In the genomic region with DNA sequence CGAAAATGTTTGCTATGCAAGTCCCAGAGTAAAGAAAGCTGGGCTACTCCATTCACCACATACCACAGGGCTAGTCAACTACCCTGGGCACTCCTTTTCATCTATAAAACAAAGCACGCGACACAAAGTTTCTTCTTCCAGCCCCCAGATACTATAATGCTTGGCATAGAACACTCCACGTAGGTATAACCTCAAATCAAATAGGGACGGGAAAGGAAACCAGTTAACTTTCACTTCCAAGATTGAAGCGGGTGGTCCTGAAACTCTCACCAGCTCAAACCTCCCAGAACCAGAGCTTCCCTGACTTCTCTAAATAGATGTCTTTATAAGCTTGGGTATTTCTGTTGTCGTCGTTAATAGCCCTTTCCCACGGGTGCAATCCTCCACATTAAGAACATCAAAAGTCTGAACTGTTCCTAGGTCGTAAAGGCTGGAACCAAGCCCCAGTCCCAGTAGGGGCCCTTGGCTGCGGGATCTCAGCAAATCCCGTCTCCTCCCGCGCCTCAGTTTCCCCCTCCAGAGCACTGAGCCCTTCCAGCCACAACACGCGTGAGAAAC, we compare ENCODE assay signal across 8 cellular contexts. TPM values are rescaled to one million over a fixed set of nuclear protein-coding genes. Genes with fewer than 3 reads are reported as not detected.
DNase-seq lines count a peak whose midpoint lies in the region; ATAC-seq, FAIRE-seq and TF ChIP-seq lines count a peak whose summit lies in the region.

No MANE protein-coding gene starts in this region.

- POLR2A ChIA-PET in A549 (lab: Yijun Ruan, JAX), result interaction anchor here (0.7 to 1.0 kb wide), 11 partner anchors 9 to 708 kb away, joined by 3 to 8 read pairs (median 5); partner anchors contain the start of genes GOLGA5 and TRIP11
- POLR2A ChIA-PET in SK-N-SH (lab: Yijun Ruan, JAX), result interaction anchor here (0.5 to 1.0 kb wide), 2 partner anchors 8 to 17 kb away, joined by 3 to 4 read pairs; no protein-coding TSS in a partner anchor

- H3K27ac Mint-ChIP-seq in neural progenitor cell, result peak overlapping the region; percentile 57

- peak overlapping the region; percentile 73 for H3K4me3 ChIP-seq in A549
- peak overlapping the region; percentile 76 to 93 for H3K4me3 ChIP-seq in SK-N-SH (ENCODE audit: low read depth in 2 of 2, low read length in 1 of 2)
- peak overlapping the region; percentile 68 to 76 (median 74) for H3K4me3 ChIP-seq in fibroblast of lung (replicated peaks in 1 of 4; ENCODE audit: control extremely low read depth in 1 of 4, insufficient read depth in 1 of 4, low read depth in 3 of 4, low read length in 4 of 4)
- H3K4me3 ChIP-seq in neural progenitor cell, result peak overlapping the region; percentile 63

- H3K4me2 ChIP-seq in A549 (peak overlapping the region; percentile 96), SK-N-SH (peak overlapping the region; percentile 100), fibroblast of lung (ENCODE audit: extremely low read depth, insufficient read depth, low read length) (peak overlapping the region; percentile 99), neural progenitor cell (peak overlapping the region; percentile 79)

- H3K36me3 ChIP-seq in SK-N-SH (replicated peaks in 1 of 2; ENCODE audit: control insufficient read depth in 1 of 2, insufficient read depth in 2 of 2, low read length in 1 of 2) (no peaks in the 10 kb centered on the region), fibroblast of lung (ENCODE audit: control insufficient read depth, insufficient read depth, low read length) (no peaks in the 10 kb centered on the region), neural progenitor cell (no peaks in the 10 kb centered on the region)

- peaks cover 10% of the 10 kb centered on the region for H3K27me3 Mint-ChIP-seq in neural progenitor cell (ENCODE audit: insufficient read depth, low read depth)

- H3K9me3 Mint-ChIP-seq in neural progenitor cell, result peaks cover 2% of the 10 kb centered on the region

- no peaks in the 10 kb centered on the region for H3K27me3 ChIP-seq in SK-N-SH (ENCODE audit: insufficient read depth)
- H3K27me3 ChIP-seq in fibroblast of lung (ENCODE audit: control insufficient read depth, insufficient read depth, low read length), result peaks cover 2% of the 10 kb centered on the region
- no peaks in the 10 kb centered on the region for H3K27me3 ChIP-seq in neural progenitor cell

- no peak for TF ChIP-seq POLR2A in A549 (IDR thresholded peaks at IDR 0.05; ENCODE audit: low read length)

- peaks cover 15% of the 10 kb centered on the region for H3K36me3 Mint-ChIP-seq in neural progenitor cell

- CTCF ChIA-PET in A549 (lab: Yijun Ruan, JAX) (interaction anchor here (0.6 to 1.6 kb wide), 5 partner anchors 12 to 57 kb away, joined by 3 to 5 read pairs (median 4); no protein-coding TSS in a partner anchor), SK-N-SH (lab: Yijun Ruan, JAX) (interaction anchor here (0.7 to 2.9 kb wide), 5 partner anchors 17 to 385 kb away, joined by 3 to 16 read pairs (median 3); no protein-coding TSS in a partner anchor)

- no peaks in the 10 kb centered on the region for H3K9me3 ChIP-seq in A549
- H3K9me3 ChIP-seq in SK-N-SH, result no peaks in the 10 kb centered on the region
- H3K9me3 ChIP-seq in fibroblast of lung (ENCODE audit: control insufficient read depth, insufficient read depth, low read depth, low read length), result no peaks in the 10 kb centered on the region
- no peaks in the 10 kb centered on the region for H3K9me3 ChIP-seq in neural progenitor cell (ENCODE audit: low read depth)

- H3K27ac ChIP-seq in A549 (peak overlapping the region; percentile 75 to 91), SK-N-SH (ENCODE audit: low read depth in 2 of 2, low read length in 1 of 2) (peak overlapping the region in 1 of 2 experiments; percentile 67; a peak in 3 of 4 replicates), fibroblast of lung (ENCODE audit: insufficient read depth, low read length) (peak overlapping the region; percentile 56), neural progenitor cell (no peak overlapping the region)

- FAIRE-seq in A549 (lab: Jason Lieb, UNC), result no peak

- H3K79me2 ChIP-seq in SK-N-SH (ENCODE audit: insufficient read depth) (peaks cover 25% of the 10 kb centered on the region; the same call in 1 of the 2 replicates), fibroblast of lung (ENCODE audit: control insufficient read depth, insufficient read depth, low read length) (no peaks in the 10 kb centered on the region), neural progenitor cell (ENCODE audit: low read depth) (peaks cover 48% of the 10 kb centered on the region)

- TF ChIP-seq CTCF in A549 (IDR thresholded peaks at IDR 0.05) (no peak), SK-N-SH (IDR thresholded peaks at IDR 0.05) (no peak), fibroblast of lung (conservative IDR thresholded peaks at IDR 0.05 in 1 of 2, IDR thresholded peaks at IDR 0.05 in 1 of 2; ENCODE audit: low read depth in 1 of 2, low read length in 2 of 2) (no peak), neural progenitor cell (IDR thresholded peaks at IDR 0.05) (no peak)

- no peaks in the 10 kb centered on the region for H4K20me1 ChIP-seq in SK-N-SH (ENCODE audit: insufficient read depth)
- H4K20me1 ChIP-seq in fibroblast of lung (ENCODE audit: control insufficient read depth, extremely low read depth, insufficient read depth, low read length), result no peaks in the 10 kb centered on the region
- H4K20me1 ChIP-seq in neural progenitor cell (ENCODE audit: low read depth), result no peaks in the 10 kb centered on the region

- intact Hi-C loops in posterior cingulate gyrus (cut with DNase I), result loop anchor here (2.0 to 5.0 kb wide), 2 partner anchors 47 to 60 kb away; partner anchors contain the start of gene GOLGA5

- peak overlapping the region; percentile 94 for H3K4me3 Mint-ChIP-seq in neural progenitor cell

- TF ChIP-seq RAD21 in A549 (conservative IDR thresholded peaks at IDR 0.05 in 1 of 2, IDR thresholded peaks at IDR 0.05 in 1 of 2), result no peak
- TF ChIP-seq RAD21 in SK-N-SH (IDR thresholded peaks at IDR 0.05; ENCODE audit: low read length), result no peak

- no peak for DNase-seq in A549 (ENCODE audit: low read depth in 1 of 2, low spot score in 1 of 2)
- peak; percentile 25 for DNase-seq in SK-N-SH
- peak in 1 of 2 donors; percentile 38 for DNase-seq in fibroblast of lung (ENCODE audit: low read depth in 2 of 2)
- DNase-seq in neural progenitor cell (ENCODE audit: low spot score), result peak; percentile 55
- no peak for DNase-seq in NOMO-1 treated with dmso at 0.1 percent for 144 hours (lab: John Stamatoyannopoulos, UW; ENCODE audit: unreplicated experiment)
- DNase-seq in posterior cingulate gyrus, result no peak

- H3K4me1 ChIP-seq in A549 (peaks cover 4% of the 10 kb centered on the region; the same call in 1 of the 3 replicates), SK-N-SH (ENCODE audit: control insufficient read depth in 1 of 2, insufficient read depth in 2 of 2, low read depth in 1 of 2, low read length in 1 of 2) (peaks cover 0 to 6% of the 10 kb centered on the region in 2 experiments; a peak in 1 of 4 replicates), fibroblast of lung (ENCODE audit: control insufficient read depth, extremely low read depth, insufficient read depth, low read length) (no peaks in the 10 kb centered on the region), neural progenitor cell (peaks cover 9% of the 10 kb centered on the region)

- ATAC-seq in A549, result peak; percentile 8 to 13; a peak in 3 of 6 replicates
- peak; percentile 6 for ATAC-seq in GM18873 (IDR thresholded peaks at IDR 0.05; ENCODE audit: low FRiP score, unreplicated experiment)
- ATAC-seq in HG03354 (IDR thresholded peaks at IDR 0.05; ENCODE audit: poor library complexity, severe bottlenecking, unreplicated experiment), result no peak

- peaks cover 29% of the 10 kb centered on the region for H3K4me1 Mint-ChIP-seq in neural progenitor cell

- H3K9me2 ChIP-seq in SK-N-SH, result no peaks in the 10 kb centered on the region

- WGBS in A549 (ENCODE audit: missing lambda C conversion rate), result 14% methylated on average over 16 of the region's 16 CpGs
- 14% methylated on average over 16 of the region's 16 CpGs for WGBS in SK-N-SH (ENCODE audit: low lambda C conversion rate)

- TF ChIP-seq EP300 in A549 (IDR thresholded peaks at IDR 0.05) (no peak), SK-N-SH (IDR thresholded peaks at IDR 0.05; ENCODE audit: borderline replicate concordance in 1 of 2, low read depth in 1 of 2, low read length in 1 of 2) (no peak)

- H3F3A ChIP-seq in SK-N-SH (replicated peaks; ENCODE audit: insufficient read depth) (peaks cover 3% of the 10 kb centered on the region), neural progenitor cell (ENCODE audit: low read depth) (no peaks in the 10 kb centered on the region)

- H2AFZ ChIP-seq in SK-N-SH (ENCODE audit: low read depth) (peak overlapping the region; percentile 98), fibroblast of lung (ENCODE audit: low read length) (peak overlapping the region; percentile 80), neural progenitor cell (replicated peaks) (peak overlapping the region; percentile 59)

- H3K9ac ChIP-seq in SK-N-SH (peak overlapping the region; percentile 89), fibroblast of lung (ENCODE audit: insufficient read depth, low read length) (peak overlapping the region; percentile 73), neural progenitor cell (peak overlapping the region; percentile 30)

RNA-seq across cellular contexts. Expression of gene LGMN, which starts 0.6 kb away (rescaled TPM):
- polyA plus RNA-seq in A549 (2011; rRNA removed) (106 and 136 TPM in 2 replicates), A549 (2017; fragmentation: RNase III; extraction: RNeasy Plus Mini Kit Qiagen cat#74134 plus additional on column Dnase treatment) (59.6 to 70.4 TPM (median 66.2 TPM) in 3 replicates), SK-N-SH (2012; rRNA removed) (76.3 and 86.4 TPM in 2 replicates), fibroblast of lung (25.5 and 61.0 TPM in 2 replicates)
- polyA plus RNA-seq in A549 (2012; cell fraction: cytosol; rRNA removed), result 65.2 and 65.4 TPM in 2 replicates
- 140 TPM in 2 replicates for polyA plus RNA-seq in A549 (2012; cell fraction: nucleus; rRNA removed)
- polyA minus RNA-seq in A549 (2011; rRNA and poly(A)+ RNA removed), result 65.5 and 79.0 TPM in 2 replicates
- polyA plus RNA-seq in SK-N-SH (2012; cell fraction: cytosol; rRNA removed), result 52.6 and 71.0 TPM in 2 replicates
- 57.5 and 80.2 TPM in 2 replicates for polyA plus RNA-seq in SK-N-SH (2012; cell fraction: nucleus; rRNA removed)
- total RNA-seq in fibroblast of lung (22.3 and 22.6 TPM in 2 replicates), neural progenitor cell (ENCODE audit: low replicate concordance) (71.8 and 87.0 TPM in 2 replicates)
- 16.8 and 36.6 TPM in 2 replicates for polyA plus RNA-seq in fibroblast of lung (2012)
- 22.6 and 31.1 TPM in 2 replicates for polyA minus RNA-seq in fibroblast of lung (ENCODE audit: low replicate concordance)

RNA-seq across cellular contexts. Expression of gene GOLGA5, which starts 46.3 kb away (rescaled TPM):
- polyA plus RNA-seq in A549 (2011; rRNA removed), result 49.5 and 53.8 TPM in 2 replicates
- 13.0 and 13.1 TPM in 2 replicates for polyA plus RNA-seq in A549 (2012; cell fraction: cytosol; rRNA removed)
- 4.0 and 4.8 TPM in 2 replicates for polyA plus RNA-seq in A549 (2012; cell fraction: nucleus; rRNA removed)
- polyA plus RNA-seq in A549 (2017; fragmentation: RNase III; extraction: RNeasy Plus Mini Kit Qiagen cat#74134 plus additional on column Dnase treatment), result 27.4 to 34.0 TPM (median 31.9 TPM) in 3 replicates
- 12.2 and 14.2 TPM in 2 replicates for polyA minus RNA-seq in A549 (2011; rRNA and poly(A)+ RNA removed)
- polyA plus RNA-seq in SK-N-SH (2012; rRNA removed), result 25.6 and 29.1 TPM in 2 replicates
- polyA plus RNA-seq in SK-N-SH (2012; cell fraction: cytosol; rRNA removed), result 38.9 and 48.7 TPM in 2 replicates
- 10.3 and 18.0 TPM in 2 replicates for polyA plus RNA-seq in SK-N-SH (2012; cell fraction: nucleus; rRNA removed)
- total RNA-seq in fibroblast of lung, result 46.9 and 47.3 TPM in 2 replicates
- 44.8 and 71.1 TPM in 2 replicates for polyA plus RNA-seq in fibroblast of lung
- 30.6 and 43.5 TPM in 2 replicates for polyA plus RNA-seq in fibroblast of lung (2012)
- 3.4 and 11.5 TPM in 2 replicates for polyA minus RNA-seq in fibroblast of lung (ENCODE audit: low replicate concordance)
- total RNA-seq in neural progenitor cell (ENCODE audit: low replicate concordance), result 28.3 and 34.2 TPM in 2 replicates

Comparison
In these comparisons a context has a peak if more than half of its experiments do, and no peak if none do; other contexts are left out.
1. DNase-seq: peak in SK-N-SH (single experiment) and neural progenitor cell (single experiment); none in A549 (0 of 2), NOMO-1 treated with dmso at 0.1 percent for 144 hours (single experiment) and posterior cingulate gyrus (0 of 10).
2. H3K9ac ChIP-seq: peak in every context shown above with its lines; median percentile 89 in SK-N-SH; 73 in fibroblast of lung; 30 in neural progenitor cell.
3. Peak in every context shown above with its lines, with median percentiles within 50 percentile points of each other: H3K4me2 ChIP-seq, H3K4me3 ChIP-seq and H2AFZ ChIP-seq.